8 cellular contexts compared by ENCODE assay signal in the genomic region with DNA sequence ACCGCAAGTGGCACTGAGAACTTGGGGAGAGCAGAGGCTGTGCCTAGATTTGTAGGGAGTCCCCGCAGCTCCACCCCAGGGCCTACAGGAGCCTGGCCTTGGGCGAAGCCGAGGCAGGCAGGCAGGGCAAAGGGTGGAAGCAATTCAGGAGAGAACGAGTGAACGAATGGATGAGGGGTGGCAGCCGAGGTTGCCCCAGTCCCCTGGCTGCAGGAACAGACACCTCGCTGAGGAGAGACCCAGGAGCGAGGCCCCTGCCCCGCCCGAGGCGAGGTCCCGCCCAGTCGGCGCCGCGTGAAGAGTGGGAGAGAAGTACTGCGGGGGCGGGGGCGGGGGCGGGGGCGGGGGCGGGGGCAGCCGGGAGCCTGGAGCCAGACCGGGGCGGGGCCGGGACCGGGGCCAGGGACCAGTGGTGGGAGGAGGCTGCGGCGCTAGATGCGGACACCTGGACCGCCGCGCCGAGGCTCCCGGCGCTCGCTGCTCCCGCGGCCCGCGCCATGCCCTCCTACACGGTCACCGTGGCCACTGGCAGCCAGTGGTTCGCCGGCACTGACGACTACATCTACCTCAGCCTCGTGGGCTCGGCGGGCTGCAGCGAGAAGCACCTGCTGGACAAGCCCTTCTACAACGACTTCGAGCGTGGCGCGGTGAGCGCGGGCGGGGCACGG. TPM values are rescaled to one million over a fixed set of nuclear protein-coding genes. Genes with fewer than 3 reads are reported as not detected.
DNase-seq lines count a peak whose midpoint lies in the region; ATAC-seq, FAIRE-seq and TF ChIP-seq lines count a peak whose summit lies in the region.

A gene (plus strand): TSS at position 434 of the 668 bp plus-strand sequence. CDS start 64 bp downstream, at position 498.

- H3K36me3 ChIP-seq in ES-I3 (ENCODE audit: insufficient read depth, low read length) = no peaks in the 10 kb centered on the region
- no peaks in the 10 kb centered on the region for H3K36me3 ChIP-seq in bronchial epithelial cell (ENCODE audit: control insufficient read depth, insufficient read depth, low read length)
- no peaks in the 10 kb centered on the region for H3K36me3 ChIP-seq in HepG2 (replicated peaks in 1 of 2; ENCODE audit: control insufficient read depth in 1 of 2, insufficient read depth in 2 of 2, low read length in 2 of 2)

- H3K27me3 ChIP-seq in HL-60 (ENCODE audit: insufficient read depth, poor library complexity, severe bottlenecking) (no peaks in the 10 kb centered on the region), bronchial epithelial cell (ENCODE audit: control insufficient read depth, insufficient read depth, low read length) (peaks cover 15% of the 10 kb centered on the region), HepG2 (ENCODE audit: control insufficient read depth in 1 of 2, insufficient read depth in 2 of 2, low read length in 2 of 2) (peaks cover 3 to 46% of the 10 kb centered on the region in 2 experiments)

- FAIRE-seq in bronchial epithelial cell (lab: Jason Lieb, UNC) = no peak
- no peak for FAIRE-seq in HepG2 (lab: Jason Lieb, UNC)

- TF ChIP-seq EP300 in HepG2 (IDR thresholded peaks at IDR 0.05; ENCODE audit: low read depth in 2 of 2, low read length in 2 of 2) (no peak), HepG2 (CRISPR knock-in tag; IDR thresholded peaks at IDR 0.05; ENCODE audit: borderline replicate concordance) (no peak)

- peak within 1 kb of the TSS; percentile 67 for H3K4me3 ChIP-seq in HL-60 (replicated peaks; ENCODE audit: insufficient read depth, low read length)
- H3K4me3 ChIP-seq in bronchial epithelial cell (ENCODE audit: low read depth, low read length) = peak within 1 kb of the TSS; percentile 27
- peak within 1 kb of the TSS; percentile 22 to 57 (median 30); a peak in 4 of 6 replicates for H3K4me3 ChIP-seq in HepG2 (replicated peaks in 1 of 3; ENCODE audit: insufficient read depth in 1 of 3, low read depth in 2 of 3, low read length in 3 of 3)

- H3K9ac ChIP-seq in ES-I3 (ENCODE audit: low read depth, low read length) = peak within 1 kb of the TSS; percentile 63
- no peak within 1 kb of the TSS for H3K9ac ChIP-seq in HepG2 (ENCODE audit: insufficient read depth, low read depth, low read length)

- no peak for TF ChIP-seq RAD21 in HepG2 (CRISPR knock-in tag; IDR thresholded peaks at IDR 0.05)

- H3K27ac ChIP-seq in HL-60 (replicated peaks) (peak within 1 kb of the TSS; percentile 72), HepG2 (ENCODE audit: extremely low read length, insufficient read depth, low read length) (no peak within 1 kb of the TSS)

- WGBS in HepG2 (ENCODE audit: low lambda C conversion rate) = 21% methylated on average over 31 of the region's 60 CpGs

- H3K9me3 ChIP-seq in ES-I3 (ENCODE audit: control insufficient read depth, insufficient read depth, low read length) = no peaks in the 10 kb centered on the region
- H3K9me3 ChIP-seq in HepG2 (ENCODE audit: low read length) = no peaks in the 10 kb centered on the region

- ATAC-seq in GM21367 (IDR thresholded peaks at IDR 0.05; ENCODE audit: unreplicated experiment) (peak; percentile 40), HepG2 (peak; percentile 86)

- POLR2A ChIA-PET in HepG2 (lab: Yijun Ruan, JAX) = no interaction called here

- no peaks in the 10 kb centered on the region for H3K79me2 ChIP-seq in HepG2 (ENCODE audit: insufficient read depth, low read length)

- TF ChIP-seq POLR2A in Raji (IDR thresholded peaks at IDR 0.05; ENCODE audit: insufficient read depth, low read depth, low read length) (peak; percentile 88), HepG2 (IDR thresholded peaks at IDR 0.05; ENCODE audit: insufficient read depth in 1 of 2, low read depth in 2 of 2, low read length in 2 of 2) (no peak)

- H2AFZ ChIP-seq in HepG2 (ENCODE audit: low read length) = no peak within 1 kb of the TSS

- intact Hi-C loops in HepG2 (cut with micrococcal nuclease; ENCODE audit: unreplicated experiment) = no loop called here

- no TSS peak for BruUV-seq in HepG2 (replicated peaks; lab: Mats Ljungman, UMichigan)

- CTCF ChIA-PET in HepG2 (lab: Yijun Ruan, JAX; ENCODE audit: low intra/inter-chr PET ratio, low total read pairs) = no interaction called here

- no peaks in the 10 kb centered on the region for H4K20me1 ChIP-seq in HepG2 (ENCODE audit: insufficient read depth, low read length)

- H3K4me1 ChIP-seq in ES-I3 (ENCODE audit: insufficient read depth, low read length) = peaks cover 4% of the 10 kb centered on the region
- H3K4me1 ChIP-seq in HepG2 (ENCODE audit: insufficient read depth, low read length) = peaks cover 10% of the 10 kb centered on the region

- DNase-seq in HL-60 (ENCODE audit: low read depth in 1 of 2, low spot score in 1 of 2) (peak in 1 of 2 experiments; percentile 67), bronchial epithelial cell (ENCODE audit: low read depth) (no peak), HepG2 (ENCODE audit: low spot score) (no peak), cerebellar nuclear complex (lab: John Stamatoyannopoulos, UW) (no peak)

- peak within 1 kb of the TSS; percentile 69 for H3K4me2 ChIP-seq in HepG2 (ENCODE audit: low read depth, low read length)

- in situ Hi-C loops in HepG2 (cut with HindIII; ENCODE audit: extremely low pct_ligation_motif_present, low pct_unique_long_range_greater_than_20kb) = no loop called here

- no peak for TF ChIP-seq CTCF in HL-60 (IDR thresholded peaks at IDR 0.05; ENCODE audit: insufficient read depth, low read length)
- no peak for TF ChIP-seq CTCF in bronchial epithelial cell (IDR thresholded peaks at IDR 0.05; ENCODE audit: insufficient read depth, low read length, severe bottlenecking)
- TF ChIP-seq CTCF in HepG2 (CRISPR knock-in tag; IDR thresholded peaks at IDR 0.05) = no peak
- TF ChIP-seq CTCF in subcutaneous adipose tissue (IDR thresholded peaks at IDR 0.05; ENCODE audit: low read depth) = no peak

TF ChIP-seq in HepG2, 621 proteins besides CTCF, POLR2A, EP300 and RAD21 (continues in another document):
- TF ChIP-seq ZNF781 (CRISPR knock-in tag; IDR thresholded peaks at IDR 0.05; ENCODE audit: borderline replicate concordance, not compliant biosample characterization) (no peak), HNRNPK (IDR thresholded peaks at IDR 0.05; ENCODE audit: low read depth, low read length, poor library complexity, severe bottlenecking) (peak; percentile 33), ZNF232 (CRISPR knock-in tag; IDR thresholded peaks at IDR 0.05; ENCODE audit: borderline replicate concordance) (no peak), PHF21A (CRISPR knock-in tag; IDR thresholded peaks at IDR 0.05) (no peak), SSRP1 (CRISPR knock-in tag; IDR thresholded peaks at IDR 0.05) (no peak), TEAD3 (CRISPR knock-in tag; optimal IDR thresholded peaks at IDR 0.05; ENCODE audit: borderline replicate concordance) (no peak), ATRX (CRISPR knock-in tag; IDR thresholded peaks at IDR 0.05; ENCODE audit: borderline replicate concordance) (no peak), HDAC2 (CRISPR knock-in tag; IDR thresholded peaks at IDR 0.05) (no peak), ZNF547 (CRISPR knock-in tag; IDR thresholded peaks at IDR 0.05) (0 out of 2 replicates have a peak, but pooled peaks have one; percentile 27), TCF7L2 (IDR thresholded peaks at IDR 0.05; ENCODE audit: low read depth, low read length) (no peak), TBP (CRISPR knock-in tag; IDR thresholded peaks at IDR 0.05) (no peak)
- TF ChIP-seq, protein P1, sequence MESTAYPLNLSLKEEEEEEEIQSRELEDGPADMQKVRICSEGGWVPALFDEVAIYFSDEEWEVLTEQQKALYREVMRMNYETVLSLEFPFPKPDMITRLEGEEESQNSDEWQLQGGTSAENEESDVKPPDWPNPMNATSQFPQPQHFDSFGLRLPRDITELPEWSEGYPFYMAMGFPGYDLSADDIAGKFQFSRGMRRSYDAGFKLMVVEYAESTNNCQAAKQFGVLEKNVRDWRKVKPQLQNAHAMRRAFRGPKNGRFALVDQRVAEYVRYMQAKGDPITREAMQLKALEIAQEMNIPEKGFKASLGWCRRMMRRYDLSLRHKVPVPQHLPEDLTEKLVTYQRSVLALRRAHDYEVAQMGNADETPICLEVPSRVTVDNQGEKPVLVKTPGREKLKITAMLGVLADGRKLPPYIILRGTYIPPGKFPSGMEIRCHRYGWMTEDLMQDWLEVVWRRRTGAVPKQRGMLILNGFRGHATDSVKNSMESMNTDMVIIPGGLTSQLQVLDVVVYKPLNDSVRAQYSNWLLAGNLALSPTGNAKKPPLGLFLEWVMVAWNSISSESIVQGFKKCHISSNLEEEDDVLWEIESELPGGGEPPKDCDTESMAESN (CRISPR knock-in tag; conservative IDR thresholded peaks at IDR 0.05) = no peak
- TF ChIP-seq, protein P2, sequence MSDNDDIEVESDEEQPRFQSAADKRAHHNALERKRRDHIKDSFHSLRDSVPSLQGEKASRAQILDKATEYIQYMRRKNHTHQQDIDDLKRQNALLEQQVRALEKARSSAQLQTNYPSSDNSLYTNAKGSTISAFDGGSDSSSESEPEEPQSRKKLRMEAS (IDR thresholded peaks at IDR 0.05) = peak; percentile 32; the same call in 1 of the 2 replicates

RNA-seq across cellular contexts. Expression of the gene that starts here (rescaled TPM):
- total RNA-seq in bronchial epithelial cell = 0.13 and 0.26 TPM in 2 replicates
- total RNA-seq in HepG2 (2016; rRNA removed; fragmentation: Illumina TruSeq; extraction: Trizol) = not detected in 2 replicates
- not detected in 2 replicates for total RNA-seq in HepG2 (2016; cell fraction: cytosol; rRNA removed; fragmentation: Illumina TruSeq; extraction: Trizol; ENCODE audit: low read depth)
- total RNA-seq in HepG2 (2016; cell fraction: insoluble cytoplasmic fraction; rRNA removed; fragmentation: Illumina TruSeq; extraction: Trizol) = not detected in 2 replicates
- not detected in 2 replicates for total RNA-seq in HepG2 (2016; cell fraction: membrane; rRNA removed; fragmentation: Illumina TruSeq; extraction: Trizol)
- total RNA-seq in HepG2 (2016; cell fraction: nucleus; rRNA removed; fragmentation: Illumina TruSeq; extraction: Trizol) = not detected in 2 replicates
- 0.04 TPM in 1 of 2 replicates, not detected in the other for polyA plus RNA-seq in HepG2 (2011; rRNA removed)
- 0.01 TPM in 1 of 2 replicates, not detected in the other for polyA plus RNA-seq in HepG2 (2011; cell fraction: cytosol; rRNA removed)
- polyA plus RNA-seq in HepG2 (2011; cell fraction: nucleus; rRNA removed) = 0.73 and 0.93 TPM in 2 replicates
- 0.25 and 0.31 TPM in 2 replicates for polyA plus RNA-seq in HepG2 (2012)
- not detected in 2 replicates for polyA plus RNA-seq in HepG2 (2016; cell fraction: cytosol; fragmentation: Illumina TruSeq; extraction: Trizol; ENCODE audit: low read depth)
- polyA plus RNA-seq in HepG2 (2016; cell fraction: insoluble cytoplasmic fraction; fragmentation: Illumina TruSeq; extraction: Trizol; ENCODE audit: low read depth) = not detected in 2 replicates
- not detected in 2 replicates for polyA plus RNA-seq in HepG2 (2016; cell fraction: membrane; fragmentation: Illumina TruSeq; extraction: Trizol; ENCODE audit: low read depth)
- not detected in 2 replicates for polyA plus RNA-seq in HepG2 (2016; cell fraction: nucleus; fragmentation: Illumina TruSeq; extraction: Trizol; ENCODE audit: insufficient read depth, low read depth)
- polyA minus RNA-seq in HepG2 (2011; rRNA and poly(A)+ RNA removed; ENCODE audit: low replicate concordance) = 2.4 TPM in 1 of 2 replicates, not detected in the other
- not detected in 2 replicates for polyA minus RNA-seq in HepG2 (2011; cell fraction: cytosol; rRNA and poly(A)+ RNA removed)
- not detected in 2 replicates for polyA minus RNA-seq in HepG2 (2011; cell fraction: nucleus; rRNA and poly(A)+ RNA removed)
- 10 to 100 TPM; 31.8 to 63.9 (median 41.1) TPM for total RNA-seq in subcutaneous adipose tissue

Comparison
In these comparisons a context has a peak if more than half of its experiments do, and no peak if none do; other contexts are left out.
1. RNA of the gene that starts here (total RNA-seq): 31.8 to 63.9 TPM in subcutaneous adipose tissue; 0.13 to 0.26 TPM in bronchial epithelial cell and not detected in HepG2; every median in the first group is over 10 times any median in the second.
2. Peak in every context shown above with its lines, with median percentiles within 50 percentile points of each other: H3K4me3 ChIP-seq.